Comparison of ENCODE assay signal across 1 cellular context in genomic region chr5:73066466-73066865, GRCh38.
TF ChIP-seq lines count a peak whose summit lies in the region.

No MANE protein-coding gene starts in this region.

TF ChIP-seq in SK-N-SH, 30 proteins besides CTCF, POLR2A, EP300 and RAD21 (continued from another document):
- TF ChIP-seq ZBTB33 (IDR thresholded peaks at IDR 0.05; ENCODE audit: borderline replicate concordance, low read depth): no peak
- no peak for TF ChIP-seq FOXM1 (IDR thresholded peaks at IDR 0.05; ENCODE audit: low read depth)
- TF ChIP-seq MXI1 (IDR thresholded peaks at IDR 0.05; ENCODE audit: low read depth, low read length): no peak
